8 cellular contexts compared by ENCODE assay signal in genomic region chr1:40058453-40059291, GRCh38. TPM values are rescaled to one million over a fixed set of nuclear protein-coding genes. Genes with fewer than 3 reads are reported as not detected.
DNase-seq lines count a peak whose midpoint lies in the region; ATAC-seq and TF ChIP-seq lines count a peak whose summit lies in the region.

No MANE protein-coding gene starts in this region.

- peak overlapping the region; percentile 18 for H3K4me3 ChIP-seq in CD8-positive, alpha-beta T cell (ENCODE audit: low read depth, low read length)
- H3K4me3 ChIP-seq in MM.1S (ENCODE audit: low read length) (peak overlapping the region; percentile 46), SK-N-SH (ENCODE audit: low read depth in 2 of 2, low read length in 1 of 2) (no peak overlapping the region), brain microvascular endothelial cell (ENCODE audit: low read depth, low read length) (no peak overlapping the region)

- peak in 1 of 7 experiments; percentile 17 for DNase-seq in CD8-positive, alpha-beta T cell
- DNase-seq in MM.1S (no peak), caudate nucleus (lab: John Stamatoyannopoulos, UW) (no peak), SK-N-SH (no peak), brain microvascular endothelial cell (no peak), NCI-H2196 treated with DMSO at 0.1 percent for 48 hours (lab: John Stamatoyannopoulos, UW; ENCODE audit: unreplicated experiment) (no peak)
- DNase-seq in natural killer cell treated with Interleukin-12 subunit alpha and Interleukin-12 subunit beta and Interleukin-15 and Interleukin-18, amount 100 ng/mL, for 72 hours (ENCODE audit: low spot score), result no peak

- H3K4me2 ChIP-seq in MM.1S (ENCODE audit: low read depth, low read length) (peak overlapping the region; percentile 97), SK-N-SH (no peak overlapping the region)

- no peaks in the 10 kb centered on the region for H3K27me3 Mint-ChIP-seq in CD8-positive, alpha-beta T cell (ENCODE audit: low read depth)
- no peaks in the 10 kb centered on the region for H3K27me3 Mint-ChIP-seq in natural killer cell treated with Interleukin-12 subunit alpha and Interleukin-12 subunit beta and Interleukin-15 and Interleukin-18, amount 100 ng/mL, for 72 hours

- no peaks in the 10 kb centered on the region for H3K9me3 Mint-ChIP-seq in CD8-positive, alpha-beta T cell
- no peaks in the 10 kb centered on the region for H3K9me3 Mint-ChIP-seq in natural killer cell treated with Interleukin-12 subunit alpha and Interleukin-12 subunit beta and Interleukin-15 and Interleukin-18, amount 100 ng/mL, for 72 hours

- H3K36me3 ChIP-seq in CD8-positive, alpha-beta T cell (ENCODE audit: insufficient read depth, low read length), result peaks cover 25% of the 10 kb centered on the region
- H3K36me3 ChIP-seq in MM.1S (replicated peaks; ENCODE audit: insufficient read depth, low read length) (peaks cover 18% of the 10 kb centered on the region), SK-N-SH (replicated peaks in 1 of 2; ENCODE audit: control insufficient read depth in 1 of 2, insufficient read depth in 2 of 2, low read length in 1 of 2) (peaks cover 50 to 60% of the 10 kb centered on the region in 2 experiments), brain microvascular endothelial cell (replicated peaks) (peaks cover 56% of the 10 kb centered on the region)

- H3K79me2 ChIP-seq in MM.1S (ENCODE audit: low read length) (peaks cover 85% of the 10 kb centered on the region), SK-N-SH (ENCODE audit: insufficient read depth) (peaks cover 100% of the 10 kb centered on the region)

- H4K20me1 ChIP-seq in MM.1S (ENCODE audit: insufficient read depth, low read length) (no peaks in the 10 kb centered on the region), SK-N-SH (ENCODE audit: insufficient read depth) (peaks cover 75% of the 10 kb centered on the region)

- peak overlapping the region; percentile 79 for H3K4me3 Mint-ChIP-seq in CD8-positive, alpha-beta T cell
- H3K4me3 Mint-ChIP-seq in natural killer cell treated with Interleukin-12 subunit alpha and Interleukin-12 subunit beta and Interleukin-15 and Interleukin-18, amount 100 ng/mL, for 72 hours, result peak overlapping the region; percentile 88

- intact Hi-C loops in CD8-positive, alpha-beta T cell (cut with DNase I, micrococcal nuclease), result loop anchor here (1.0 to 5.0 kb wide), 3 partner anchors 16 to 39 kb away; partner anchors contain the start of genes CAP1 (in 1 of the 2) and PPT1 (in 1 of the 2)

- no peaks in the 10 kb centered on the region for H3K9me3 ChIP-seq in CD8-positive, alpha-beta T cell (ENCODE audit: low read length)
- H3K9me3 ChIP-seq in MM.1S (replicated peaks; ENCODE audit: insufficient read depth, low read length) (no peaks in the 10 kb centered on the region), SK-N-SH (no peaks in the 10 kb centered on the region)

- CTCF ChIA-PET in CD8-positive, alpha-beta T cell (lab: Charles Lee), result interaction anchor here (0.9 to 4.4 kb wide), 6 partner anchors 11 to 280 kb away, joined by 3 to 20 read pairs (median 4); no protein-coding TSS in a partner anchor
- CTCF ChIA-PET in SK-N-SH (lab: Yijun Ruan, JAX), result interaction anchor here (0.8 to 1.3 kb wide), 3 partner anchors 14 to 27 kb away, joined by 3 to 4 read pairs (median 3); no protein-coding TSS in a partner anchor

- no peak for TF ChIP-seq CTCF in CD8-positive, alpha-beta T cell (IDR thresholded peaks at IDR 0.05)
- TF ChIP-seq CTCF in MM.1S (IDR thresholded peaks at IDR 0.05; ENCODE audit: low read length) (no peak), SK-N-SH (IDR thresholded peaks at IDR 0.05) (no peak), brain microvascular endothelial cell (IDR thresholded peaks at IDR 0.05; ENCODE audit: low read depth, low read length, missing control alignments) (no peak)

- ATAC-seq in CD8-positive, alpha-beta T cell, result no peak
- peak; percentile 40 to 70 for ATAC-seq in natural killer cell treated with Interleukin-12 subunit alpha and Interleukin-12 subunit beta and Interleukin-15 and Interleukin-18, amount 100 ng/mL, for 72 hours
- no peak for ATAC-seq in GM21529 (IDR thresholded peaks at IDR 0.05; ENCODE audit: unreplicated experiment)

- H3K4me1 Mint-ChIP-seq in CD8-positive, alpha-beta T cell (ENCODE audit: low read depth), result peaks cover 92% of the 10 kb centered on the region
- H3K4me1 Mint-ChIP-seq in natural killer cell treated with Interleukin-12 subunit alpha and Interleukin-12 subunit beta and Interleukin-15 and Interleukin-18, amount 100 ng/mL, for 72 hours (ENCODE audit: low read depth in 2 of 2), result peaks cover 72 to 84% of the 10 kb centered on the region in 2 donors

- peaks cover 80% of the 10 kb centered on the region for H3K36me3 Mint-ChIP-seq in CD8-positive, alpha-beta T cell
- peaks cover 29% of the 10 kb centered on the region for H3K36me3 Mint-ChIP-seq in natural killer cell treated with Interleukin-12 subunit alpha and Interleukin-12 subunit beta and Interleukin-15 and Interleukin-18, amount 100 ng/mL, for 72 hours

- POLR2A ChIA-PET in CD8-positive, alpha-beta T cell (lab: Charles Lee), result interaction anchor here (0.6 to 6.2 kb wide), 5 partner anchors 9 to 328 kb away, joined by 5 to 68 read pairs (median 21); partner anchors contain the start of gene CAP1
- POLR2A ChIA-PET in SK-N-SH (lab: Yijun Ruan, JAX), result no interaction called here

- H3F3A ChIP-seq in MM.1S (ENCODE audit: insufficient read depth, low read length) (peaks cover 44% of the 10 kb centered on the region), SK-N-SH (replicated peaks; ENCODE audit: insufficient read depth) (peaks cover 25% of the 10 kb centered on the region)

- no peaks in the 10 kb centered on the region for H3K27me3 ChIP-seq in CD8-positive, alpha-beta T cell (ENCODE audit: insufficient read depth, low read length)
- H3K27me3 ChIP-seq in MM.1S (replicated peaks; ENCODE audit: insufficient read depth, low read length) (no peaks in the 10 kb centered on the region), SK-N-SH (ENCODE audit: insufficient read depth) (no peaks in the 10 kb centered on the region), brain microvascular endothelial cell (replicated peaks) (no peaks in the 10 kb centered on the region)

- TF ChIP-seq RAD21 in SK-N-SH (IDR thresholded peaks at IDR 0.05; ENCODE audit: low read length), result no peak

- no peak for TF ChIP-seq EP300 in SK-N-SH (IDR thresholded peaks at IDR 0.05; ENCODE audit: borderline replicate concordance in 1 of 2, low read depth in 1 of 2, low read length in 1 of 2)

- in situ Hi-C loops in brain microvascular endothelial cell (cut with HindIII; ENCODE audit: low pct_ligation_motif_present, low sequenced_read_pairs), result no loop called here

- H3K27ac Mint-ChIP-seq in CD8-positive, alpha-beta T cell, result peak overlapping the region; percentile 81
- H3K27ac Mint-ChIP-seq in natural killer cell treated with Interleukin-12 subunit alpha and Interleukin-12 subunit beta and Interleukin-15 and Interleukin-18, amount 100 ng/mL, for 72 hours, result peak overlapping the region; percentile 92 to 95

- WGBS in SK-N-SH (ENCODE audit: low lambda C conversion rate), result 92% methylated on average over 7 of the region's 7 CpGs

- H3K4me1 ChIP-seq in CD8-positive, alpha-beta T cell (ENCODE audit: insufficient read depth, low read length), result peaks cover 85% of the 10 kb centered on the region
- H3K4me1 ChIP-seq in MM.1S (ENCODE audit: low read length) (peaks cover 72% of the 10 kb centered on the region), SK-N-SH (ENCODE audit: control insufficient read depth in 1 of 2, insufficient read depth in 2 of 2, low read depth in 1 of 2, low read length in 1 of 2) (peaks cover 0 to 26% of the 10 kb centered on the region in 2 experiments; a peak in 3 of 4 replicates)

- H3K9me2 ChIP-seq in MM.1S (replicated peaks; ENCODE audit: insufficient read depth, low read length) (no peaks in the 10 kb centered on the region), SK-N-SH (no peaks in the 10 kb centered on the region)

- H2AFZ ChIP-seq in MM.1S (ENCODE audit: low read length), result no peak overlapping the region
- H2AFZ ChIP-seq in SK-N-SH (ENCODE audit: low read depth), result no peak overlapping the region

- peak overlapping the region; percentile 17 for H3K27ac ChIP-seq in CD8-positive, alpha-beta T cell (ENCODE audit: low read depth, low read length)
- H3K27ac ChIP-seq in MM.1S (ENCODE audit: low read length), result peak overlapping the region; percentile 84
- H3K27ac ChIP-seq in caudate nucleus (ENCODE audit: low read depth, low read length), result peak overlapping the region; percentile 36
- H3K27ac ChIP-seq in SK-N-SH (ENCODE audit: low read depth in 2 of 2, low read length in 1 of 2), result peak overlapping the region in 1 of 2 experiments; percentile 15; a peak in 2 of 4 replicates
- no peak overlapping the region for H3K27ac ChIP-seq in brain microvascular endothelial cell

- H3K9ac ChIP-seq in MM.1S (ENCODE audit: low read length), result peak overlapping the region; percentile 47; the same call in 1 of the 2 replicates
- no peak overlapping the region for H3K9ac ChIP-seq in SK-N-SH

TF ChIP-seq in SK-N-SH, 30 proteins besides CTCF, POLR2A, EP300 and RAD21:
- TF ChIP-seq RFX5 (IDR thresholded peaks at IDR 0.05; ENCODE audit: low read length), result no peak
- TF ChIP-seq MXI1 (IDR thresholded peaks at IDR 0.05; ENCODE audit: low read depth, low read length), result no peak
- TF ChIP-seq TCF12 (IDR thresholded peaks at IDR 0.05), result no peak
- no peak for TF ChIP-seq RCOR1 (IDR thresholded peaks at IDR 0.05; ENCODE audit: low read length)
- TF ChIP-seq, protein P1, sequence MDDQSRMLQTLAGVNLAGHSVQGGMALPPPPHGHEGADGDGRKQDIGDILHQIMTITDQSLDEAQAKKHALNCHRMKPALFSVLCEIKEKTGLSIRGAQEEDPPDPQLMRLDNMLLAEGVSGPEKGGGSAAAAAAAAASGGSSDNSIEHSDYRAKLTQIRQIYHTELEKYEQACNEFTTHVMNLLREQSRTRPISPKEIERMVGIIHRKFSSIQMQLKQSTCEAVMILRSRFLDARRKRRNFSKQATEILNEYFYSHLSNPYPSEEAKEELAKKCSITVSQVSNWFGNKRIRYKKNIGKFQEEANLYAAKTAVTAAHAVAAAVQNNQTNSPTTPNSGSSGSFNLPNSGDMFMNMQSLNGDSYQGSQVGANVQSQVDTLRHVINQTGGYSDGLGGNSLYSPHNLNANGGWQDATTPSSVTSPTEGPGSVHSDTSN (IDR thresholded peaks at IDR 0.05), result no peak
- TF ChIP-seq GABPA (IDR thresholded peaks at IDR 0.05; ENCODE audit: low read depth), result no peak
TF ChIP-seq in SK-N-SH: peak in this region for 0.

RNA-seq across cellular contexts. Expression of gene CAP1, which starts 18.1 kb away (rescaled TPM):
- total RNA-seq in CD8-positive, alpha-beta T cell, result 100 to 1,000 TPM; 123 to 126 TPM
- total RNA-seq in natural killer cell treated with Interleukin-12 subunit alpha and Interleukin-12 subunit beta and Interleukin-15 and Interleukin-18, amount 100 ng/mL, for 72 hours, result 100 to 1,000 TPM; 423 to 738 TPM
- polyA plus RNA-seq in SK-N-SH (2012; rRNA removed), result 244 and 330 TPM in 2 replicates
- 301 and 309 TPM in 2 replicates for polyA plus RNA-seq in SK-N-SH (2012; cell fraction: cytosol; rRNA removed)
- 130 and 274 TPM in 2 replicates for polyA plus RNA-seq in SK-N-SH (2012; cell fraction: nucleus; rRNA removed)

RNA-seq across cellular contexts. Expression of gene PPT1, which starts 38.4 kb away (rescaled TPM):
- total RNA-seq in CD8-positive, alpha-beta T cell, result 10 to 100 TPM; 32.2 to 34.2 TPM
- 10 to 100 TPM; 42.3 to 64.0 TPM for total RNA-seq in natural killer cell treated with Interleukin-12 subunit alpha and Interleukin-12 subunit beta and Interleukin-15 and Interleukin-18, amount 100 ng/mL, for 72 hours
- 26.0 and 37.6 TPM in 2 replicates for polyA plus RNA-seq in SK-N-SH (2012; rRNA removed)
- polyA plus RNA-seq in SK-N-SH (2012; cell fraction: cytosol; rRNA removed), result 37.4 and 38.5 TPM in 2 replicates
- 11.1 and 21.7 TPM in 2 replicates for polyA plus RNA-seq in SK-N-SH (2012; cell fraction: nucleus; rRNA removed)

Comparison
In these comparisons a context has a peak if more than half of its experiments do, and no peak if none do; other contexts are left out.
1. ATAC-seq: peak in natural killer cell treated with Interleukin-12 subunit alpha and Interleukin-12 subunit beta and Interleukin-15 and Interleukin-18, amount 100 ng/mL, for 72 hours (2 of 2); none in CD8-positive, alpha-beta T cell (single experiment) and GM21529 (single experiment).
2. H3K4me3 ChIP-seq: peak in CD8-positive, alpha-beta T cell (single experiment) and MM.1S (single experiment); none in SK-N-SH (0 of 2) and brain microvascular endothelial cell (single experiment).